Comparison of ENCODE assay signal across 8 cellular contexts in genomic region chr7:111561909-111562732, GRCh38. TPM values are rescaled to one million over a fixed set of nuclear protein-coding genes. Genes with fewer than 3 reads are reported as not detected.
DNase-seq lines count a peak whose midpoint lies in the region; ATAC-seq and TF ChIP-seq lines count a peak whose summit lies in the region.

Gene IMMP2L (minus strand): TSS chr7:111562492.

- H3K27me3 ChIP-seq in left ventricle myocardium inferior (ENCODE audit: low read depth): no peaks in the 10 kb centered on the region
- H3K27me3 ChIP-seq in psoas muscle (ENCODE audit: insufficient read depth in 3 of 3, low read length in 2 of 3): no peaks in the 10 kb centered on the region

- WGBS in psoas muscle, 3 donors: 0 to 1% (median 0%) methylated on average over 47 to 83 of the region's 83 CpGs
- under 1% methylated on average over 83 of the region's 83 CpGs for WGBS in urinary bladder

- H3K36me3 ChIP-seq in left ventricle myocardium inferior (peaks cover 5% of the 10 kb centered on the region), psoas muscle (ENCODE audit: insufficient read depth in 1 of 2, low read depth in 1 of 2) (peaks cover 0 to 19% of the 10 kb centered on the region in 2 donors), urinary bladder (ENCODE audit: insufficient read depth) (no peaks in the 10 kb centered on the region)

- ATAC-seq in HG02763 (IDR thresholded peaks at IDR 0.05; ENCODE audit: unreplicated experiment) (peak; percentile 85), psoas muscle (peak; percentile 97 to 98 (median 97))

- H3K36me3 Mint-ChIP-seq in T-helper 1 cell treated with Interleukin-12 subunit alpha and Interleukin-12 subunit beta and Interleukin-4 antibody, amounts not matched to agents 30 μg/mL and 1 μg/mL, for 36 hours (ENCODE audit: low read depth): peaks cover 5% of the 10 kb centered on the region

- H3K9me3 ChIP-seq in left ventricle myocardium inferior (replicated peaks) (no peaks in the 10 kb centered on the region), psoas muscle (no peaks in the 10 kb centered on the region)

- H3K4me3 Mint-ChIP-seq in T-helper 1 cell treated with Interleukin-12 subunit alpha and Interleukin-12 subunit beta and Interleukin-4 antibody, amounts not matched to agents 30 μg/mL and 1 μg/mL, for 36 hours: peak within 1 kb of the TSS; percentile 86

- H3K4me1 ChIP-seq in left ventricle myocardium inferior (peaks cover 24% of the 10 kb centered on the region), psoas muscle (peaks cover 5% of the 10 kb centered on the region), urinary bladder (ENCODE audit: insufficient read depth) (no peaks in the 10 kb centered on the region)

- peaks cover 22% of the 10 kb centered on the region for H3K4me1 Mint-ChIP-seq in T-helper 1 cell treated with Interleukin-12 subunit alpha and Interleukin-12 subunit beta and Interleukin-4 antibody, amounts not matched to agents 30 μg/mL and 1 μg/mL, for 36 hours (ENCODE audit: low read depth)

- peak within 1 kb of the TSS; percentile 81 for H3K4me3 ChIP-seq in left ventricle myocardium inferior
- H3K4me3 ChIP-seq in psoas muscle: peak within 1 kb of the TSS; percentile 93
- H3K4me3 ChIP-seq in urinary bladder (ENCODE audit: low read depth, low read length): peak within 1 kb of the TSS; percentile 77

- H3K9me3 Mint-ChIP-seq in T-helper 1 cell treated with Interleukin-12 subunit alpha and Interleukin-12 subunit beta and Interleukin-4 antibody, amounts not matched to agents 30 μg/mL and 1 μg/mL, for 36 hours: no peaks in the 10 kb centered on the region

- peak; percentile 93 for DNase-seq in GM13976 (ENCODE audit: low spot score)
- peak; percentile 94 to 96 (median 94) for DNase-seq in NCI-H1417 (lab: John Stamatoyannopoulos, UW)
- peak; percentile 29 for DNase-seq in amniotic stem cell (lab: John Stamatoyannopoulos, UW)
- DNase-seq in left ventricle myocardium inferior: peak; percentile 89
- peak; percentile 90 to 95 for DNase-seq in psoas muscle

- H3K27ac Mint-ChIP-seq in T-helper 1 cell treated with Interleukin-12 subunit alpha and Interleukin-12 subunit beta and Interleukin-4 antibody, amounts not matched to agents 30 μg/mL and 1 μg/mL, for 36 hours: peak within 1 kb of the TSS; percentile 83

- H3K27ac ChIP-seq in left ventricle myocardium inferior (replicated peaks) (peak within 1 kb of the TSS; percentile 90), psoas muscle (peak within 1 kb of the TSS; percentile 96), urinary bladder (ENCODE audit: low read depth) (peak within 1 kb of the TSS; percentile 78)

- intact Hi-C loops in left ventricle myocardium inferior (cut with micrococcal nuclease) (no loop called here), psoas muscle (cut with DNase I) (loop anchor here in 1 of 2 donors (2.0 to 5.0 kb wide), 2 partner anchors 173 to 470 kb away; partner anchors contain the start of gene LRRN3)

- TF ChIP-seq CTCF in GM13976 (IDR thresholded peaks at IDR 0.05; ENCODE audit: borderline replicate concordance, control extremely low read depth, extremely low read depth, insufficient read depth, missing control alignments) (peak; percentile 72), left ventricle myocardium inferior (IDR thresholded peaks at IDR 0.05; ENCODE audit: borderline replicate concordance) (peak; percentile 48), psoas muscle (IDR thresholded peaks at IDR 0.05) (peak; percentile 38)

- H3K27me3 Mint-ChIP-seq in T-helper 1 cell treated with Interleukin-12 subunit alpha and Interleukin-12 subunit beta and Interleukin-4 antibody, amounts not matched to agents 30 μg/mL and 1 μg/mL, for 36 hours (ENCODE audit: low read depth): peaks cover 12% of the 10 kb centered on the region

- in situ Hi-C loops in GM13976 (cut with MboI; ENCODE audit: low sequenced_read_pairs, unreplicated experiment): no loop called here

RNA-seq across cellular contexts. Expression of gene IMMP2L, which starts in this region (rescaled TPM):
- 17.8 TPM for total RNA-seq in left ventricle myocardium inferior
- 10 to 100 TPM; 19.2 to 43.0 (median 30.2) TPM for total RNA-seq in psoas muscle
- polyA plus RNA-seq in psoas muscle: 10 to 100 TPM in 2 of 3 donors, 1 to 10 TPM in 1; 9.3 to 14.9 (median 11.5) TPM
- 26.2 TPM for total RNA-seq in urinary bladder
- 22.4 TPM for polyA plus RNA-seq in urinary bladder

Comparison
In these comparisons a context has a peak if more than half of its experiments do, and no peak if none do; other contexts are left out.
1. Peak in every context shown above with its lines: DNase-seq, ATAC-seq, H3K4me3 ChIP-seq and H3K27ac ChIP-seq.
2. DNase-seq: peak in every context shown above with its lines; median percentile 94 in NCI-H1417; 93 in GM13976; 92 in psoas muscle; 89 in left ventricle myocardium inferior; 29 in amniotic stem cell.